ENCODE assay signal across 24 cellular contexts in the genomic region with DNA sequence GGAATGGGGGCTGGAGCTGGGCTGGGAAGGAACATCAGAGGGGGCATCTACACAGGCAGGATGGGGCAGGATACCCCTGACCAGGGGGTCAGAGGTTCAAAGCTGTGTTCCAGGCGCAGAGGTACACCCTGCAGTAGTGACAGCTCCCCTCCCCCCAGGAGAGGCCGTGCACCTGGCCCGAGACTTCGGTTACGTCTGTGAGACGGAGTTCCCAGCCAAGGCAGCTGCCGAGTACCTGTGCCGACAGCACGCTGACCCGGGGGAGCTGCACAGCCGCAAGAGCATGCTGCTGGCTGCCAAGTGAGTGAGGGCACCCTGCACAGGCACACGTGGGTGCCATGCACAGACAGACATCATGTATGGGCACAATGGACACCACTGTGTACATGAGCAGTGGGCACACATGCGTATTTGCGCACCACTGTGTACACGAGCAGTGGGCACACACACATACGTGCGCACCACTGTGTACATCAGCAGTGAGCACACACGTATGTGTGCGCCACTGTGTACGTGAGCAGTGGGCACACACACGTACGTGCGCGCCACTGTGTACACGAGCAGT. TPM values are rescaled to one million over a fixed set of nuclear protein-coding genes. Genes with fewer than 3 reads are reported as not detected.
A peak's percentile ranks its signal among the peaks of the same experiment; 100 is the strongest.
DNase-seq lines count a peak whose midpoint lies in the region; ATAC-seq lines count a peak whose summit lies in the region.
"Had no signal": no experiment of that assay in that cellular context is flagged by ENCODE, and none has a peak within 500 bp of the region (broad histone marks: within the 10 kb centered on the region; RNA-seq: fewer than 3 reads in every experiment).

No MANE protein-coding gene starts in this region.

- H3K27me3 Mint-ChIP-seq in activated CD8-positive, alpha-beta memory T cell treated with anti-CD3 and anti-CD28 coated beads, Interleukin-2, amount 10 ng/mL, durations not matched to agents 7 days and 5 days = no peaks in the 10 kb centered on the region
- H3K27me3 Mint-ChIP-seq: CD4-positive, CD25-positive, alpha-beta regulatory T cell had no signal

- no peaks in the 10 kb centered on the region for H3K36me3 Mint-ChIP-seq in activated CD8-positive, alpha-beta memory T cell treated with anti-CD3 and anti-CD28 coated beads, Interleukin-2, amount 10 ng/mL, durations not matched to agents 7 days and 5 days

- H3K27ac Mint-ChIP-seq in activated CD8-positive, alpha-beta memory T cell treated with anti-CD3 and anti-CD28 coated beads, Interleukin-2, amount 10 ng/mL, durations not matched to agents 7 days and 5 days = no peak overlapping the region
- H3K27ac Mint-ChIP-seq: HFFc6 had no signal

- H3K4me3 Mint-ChIP-seq in activated CD8-positive, alpha-beta memory T cell treated with anti-CD3 and anti-CD28 coated beads, Interleukin-2, amount 10 ng/mL, durations not matched to agents 7 days and 5 days = no peak overlapping the region
- H3K4me3 Mint-ChIP-seq: CD4-positive, CD25-positive, alpha-beta regulatory T cell; HFFc6 had no signal

- no peaks in the 10 kb centered on the region for H3K9me3 Mint-ChIP-seq in activated CD8-positive, alpha-beta memory T cell treated with anti-CD3 and anti-CD28 coated beads, Interleukin-2, amount 10 ng/mL, durations not matched to agents 7 days and 5 days (ENCODE audit: low read depth)
- H3K9me3 Mint-ChIP-seq: CD4-positive, CD25-positive, alpha-beta regulatory T cell; H9; HFFc6 had no signal

- peaks cover 12% of the 10 kb centered on the region for H3K4me1 Mint-ChIP-seq in activated CD8-positive, alpha-beta memory T cell treated with anti-CD3 and anti-CD28 coated beads, Interleukin-2, amount 10 ng/mL, durations not matched to agents 7 days and 5 days

- DNase-seq in activated effector memory CD4-positive, alpha-beta T cell treated with anti-CD3 and anti-CD28 coated beads, Interleukin-2, amount 50 U/mL, for 16 hours = peak; percentile 58
- no peak for DNase-seq in activated effector memory CD4-positive, alpha-beta T cell treated with Interleukin-2 at 50 U/mL for 16 hours
- DNase-seq in activated CD8-positive, alpha-beta memory T cell treated with anti-CD3 and anti-CD28 coated beads, Interleukin-2, amount 10 ng/mL, durations not matched to agents 7 days and 5 days = peak; percentile 22
- DNase-seq in left lobe of liver (ENCODE audit: low spot score) (peak; percentile 33), RKO (ENCODE audit: low spot score) (no peak)
- DNase-seq: CD4-positive, CD25-positive, alpha-beta regulatory T cell; DMS153; DND-41; GM23248; H9; HFFc6; Karpas-422; NCI-H1092 treated with DMSO at 0.1 percent for 48 hours; NCI-H1436; NCI-H187; NCI-H2081 treated with DMSO at 0.1 percent for 48 hours; NCI-H2227 treated with DMSO at 0.1 percent for 48 hours; NCI-H526 treated with DMSO at 0.1 percent for 48 hours; PC-3; Right ventricle myocardium superior had no signal

- CTCF ChIA-PET in activated CD8-positive, alpha-beta memory T cell treated with anti-CD3 and anti-CD28 coated beads, Interleukin-2, amount 10 ng/mL, durations not matched to agents 7 days and 5 days (lab: Charles Lee) = no interaction called here

- no peak for ATAC-seq in activated CD8-positive, alpha-beta memory T cell treated with anti-CD3 and anti-CD28 coated beads, Interleukin-2, amount 10 ng/mL, durations not matched to agents 7 days and 5 days
- ATAC-seq in left lobe of liver (no peak), GM21529 (IDR thresholded peaks at IDR 0.05; ENCODE audit: unreplicated experiment) (no peak), GM19035 (IDR thresholded peaks at IDR 0.05; ENCODE audit: unreplicated experiment) (no peak)
- ATAC-seq: PC-3 had no signal

RNA-seq across cellular contexts. Expression of gene TFAP2E, which starts 17.4 kb away (rescaled TPM):
- total RNA-seq in activated CD8-positive, alpha-beta memory T cell treated with anti-CD3 and anti-CD28 coated beads, Interleukin-2, amount 10 ng/mL, durations not matched to agents 7 days and 5 days = 1 to 10 TPM in 1 of 2 experiments, under 1 TPM in 1; 0.68 to 1.0 TPM
- 0.13 TPM for total RNA-seq in left lobe of liver
- total RNA-seq: GM23248, M059J, SJSA1 had no signal

RNA-seq across cellular contexts. Expression of gene NCDN, which starts 33.0 kb away (rescaled TPM):
- total RNA-seq in activated CD8-positive, alpha-beta memory T cell treated with anti-CD3 and anti-CD28 coated beads, Interleukin-2, amount 10 ng/mL, durations not matched to agents 7 days and 5 days = 10 to 100 TPM; 20.1 to 31.7 TPM
- total RNA-seq in left lobe of liver = 7.0 TPM

RNA-seq across cellular contexts. Expression of gene KIAA0319L, which starts 33.4 kb away (rescaled TPM):
- total RNA-seq in activated CD8-positive, alpha-beta memory T cell treated with anti-CD3 and anti-CD28 coated beads, Interleukin-2, amount 10 ng/mL, durations not matched to agents 7 days and 5 days = 10 to 100 TPM; 36.0 to 45.7 TPM
- 49.2 TPM for total RNA-seq in left lobe of liver

RNA-seq across cellular contexts. Expression of gene PSMB2, which starts 50.8 kb away (rescaled TPM):
- 100 to 1,000 TPM in 1 of 2 experiments, 10 to 100 TPM in 1; 88.8 to 103 TPM for total RNA-seq in activated CD8-positive, alpha-beta memory T cell treated with anti-CD3 and anti-CD28 coated beads, Interleukin-2, amount 10 ng/mL, durations not matched to agents 7 days and 5 days
- total RNA-seq in left lobe of liver = 39.3 TPM

Comparison
In these comparisons a context has a peak if more than half of its experiments do, and no peak if none do; other contexts are left out.
1. DNase-seq: peak in activated effector memory CD4-positive, alpha-beta T cell treated with anti-CD3 and anti-CD28 coated beads, Interleukin-2, amount 50 U/mL, for 16 hours (single experiment), activated CD8-positive, alpha-beta memory T cell treated with anti-CD3 and anti-CD28 coated beads, Interleukin-2, amount 10 ng/mL, durations not matched to agents 7 days and 5 days (single experiment) and left lobe of liver (single experiment); none in activated effector memory CD4-positive, alpha-beta T cell treated with Interleukin-2 at 50 U/mL for 16 hours (single experiment) and RKO (single experiment).